ENCODE assay signal across 2 cellular contexts in the genomic region with DNA sequence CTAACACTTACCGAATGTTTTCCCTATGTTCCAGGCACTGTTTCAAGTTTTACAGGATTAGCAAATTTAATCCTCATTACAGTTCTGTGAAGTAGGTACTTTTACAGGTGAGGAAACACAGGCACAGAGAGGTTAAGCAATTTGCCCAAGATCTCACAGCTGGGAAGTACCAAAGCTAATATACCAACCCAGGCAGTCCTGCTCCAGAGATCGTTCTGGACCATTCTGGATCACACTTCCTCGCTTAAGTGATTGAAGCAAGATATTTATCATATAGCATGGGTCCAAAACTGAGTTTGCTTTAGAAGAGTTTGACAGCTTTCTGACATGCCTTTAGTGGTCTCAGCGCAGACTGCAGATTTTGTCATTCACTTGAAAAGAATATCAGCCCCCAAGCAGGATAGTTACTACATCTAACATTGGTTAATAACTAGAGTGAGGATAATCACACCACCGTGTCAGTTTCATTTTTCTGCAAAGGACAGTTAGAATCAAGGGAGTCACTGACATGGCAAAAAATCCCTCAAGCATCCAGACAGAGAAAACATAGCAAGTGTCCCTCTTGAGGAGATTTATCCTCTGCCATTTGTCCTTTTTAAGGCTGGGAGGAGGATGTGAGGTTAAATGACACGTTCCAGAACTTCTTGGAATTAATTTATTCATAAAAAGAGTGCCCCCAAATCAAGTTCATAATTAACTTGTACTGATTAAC.
TF ChIP-seq lines count a peak whose summit lies in the region.

No MANE protein-coding gene starts in this region.

TF ChIP-seq in HEK293T, 16 proteins besides CTCF, POLR2A, EP300 and RAD21:
- TF ChIP-seq, protein P1, sequence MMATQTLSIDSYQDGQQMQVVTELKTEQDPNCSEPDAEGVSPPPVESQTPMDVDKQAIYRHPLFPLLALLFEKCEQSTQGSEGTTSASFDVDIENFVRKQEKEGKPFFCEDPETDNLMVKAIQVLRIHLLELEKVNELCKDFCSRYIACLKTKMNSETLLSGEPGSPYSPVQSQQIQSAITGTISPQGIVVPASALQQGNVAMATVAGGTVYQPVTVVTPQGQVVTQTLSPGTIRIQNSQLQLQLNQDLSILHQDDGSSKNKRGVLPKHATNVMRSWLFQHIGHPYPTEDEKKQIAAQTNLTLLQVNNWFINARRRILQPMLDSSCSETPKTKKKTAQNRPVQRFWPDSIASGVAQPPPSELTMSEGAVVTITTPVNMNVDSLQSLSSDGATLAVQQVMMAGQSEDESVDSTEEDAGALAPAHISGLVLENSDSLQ (IDR thresholded peaks at IDR 0.05) = 0 out of 2 replicates have a peak, but pooled peaks have one; percentile 9
- TF ChIP-seq HDGF (IDR thresholded peaks at IDR 0.05; ENCODE audit: borderline replicate concordance) = no peak
TF ChIP-seq in HEK293T: peak in this region for 1.

TF ChIP-seq in K562, 482 proteins besides CTCF, POLR2A, EP300 and RAD21 (continued from another document and continues in another):
- TF ChIP-seq ZNF589 (CRISPR knock-in tag; IDR thresholded peaks at IDR 0.05; ENCODE audit: low read depth) (no peak), PPARD (CRISPR knock-in tag; IDR thresholded peaks at IDR 0.05) (no peak), ZNF408 (CRISPR knock-in tag; IDR thresholded peaks at IDR 0.05; ENCODE audit: low read depth) (no peak), ZBTB8A (IDR thresholded peaks at IDR 0.05; ENCODE audit: partially characterized antibody) (no peak), KAT8 (IDR thresholded peaks at IDR 0.05; ENCODE audit: low read depth) (no peak), SRSF9 (IDR thresholded peaks at IDR 0.05; ENCODE audit: borderline replicate concordance, low read depth, low read length) (no peak), ZNF644 (tag; IDR thresholded peaks at IDR 0.05; ENCODE audit: low read depth) (no peak), MTA3 (IDR thresholded peaks at IDR 0.05; ENCODE audit: borderline replicate concordance) (no peak), STAT5B (CRISPR knock-in tag; IDR thresholded peaks at IDR 0.05) (no peak), NFE2L1 (tag; IDR thresholded peaks at IDR 0.05; ENCODE audit: borderline replicate concordance, low read depth) (no peak), ZNF174 (CRISPR knock-in tag; IDR thresholded peaks at IDR 0.05) (no peak), BCOR (IDR thresholded peaks at IDR 0.05) (peak; percentile 48; the same call in 1 of the 2 replicates), MYNN (IDR thresholded peaks at IDR 0.05) (no peak), MYNN (CRISPR knock-in tag; IDR thresholded peaks at IDR 0.05) (no peak), ZNF12 (CRISPR knock-in tag; IDR thresholded peaks at IDR 0.05) (no peak), ARNT (IDR thresholded peaks at IDR 0.05) (peak in 1 of 2 experiments; percentile 98; a peak in 2 of 4 replicates), SIN3A (IDR thresholded peaks at IDR 0.05; ENCODE audit: borderline replicate concordance in 2 of 2, control insufficient read depth in 1 of 2, low read depth in 2 of 2, low read length in 2 of 2) (no peak), ZBTB17 (CRISPR knock-in tag; IDR thresholded peaks at IDR 0.05) (no peak), NR2F6 (CRISPR knock-in tag; IDR thresholded peaks at IDR 0.05) (no peak), ZNF384 (IDR thresholded peaks at IDR 0.05; ENCODE audit: low read depth, low read length) (no peak), C11orf30 (IDR thresholded peaks at IDR 0.05; ENCODE audit: low read depth) (peak; percentile 39), ZNF224 (CRISPR knock-in tag; IDR thresholded peaks at IDR 0.05) (no peak), YBX1 (IDR thresholded peaks at IDR 0.05) (no peak), BDP1 (IDR thresholded peaks at IDR 0.05; ENCODE audit: insufficient read depth, insufficient read length) (no peak), FOXA3 (CRISPR knock-in tag; conservative IDR thresholded peaks at IDR 0.05 in 1 of 2, IDR thresholded peaks at IDR 0.05 in 1 of 2) (no peak), BCL6 (CRISPR knock-in tag; IDR thresholded peaks at IDR 0.05) (no peak), TRIM24 (IDR thresholded peaks at IDR 0.05) (no peak), NRF1 (conservative IDR thresholded peaks at IDR 0.05 in 1 of 2, IDR thresholded peaks at IDR 0.05 in 1 of 2) (no peak), KDM5B (IDR thresholded peaks at IDR 0.05; ENCODE audit: insufficient replicate concordance, low read depth, low read length) (no peak), ZNF140 (CRISPR knock-in tag; IDR thresholded peaks at IDR 0.05) (no peak), ZNF57 (CRISPR knock-in tag; IDR thresholded peaks at IDR 0.05) (no peak), FOXJ3 (CRISPR knock-in tag; IDR thresholded peaks at IDR 0.05) (no peak), HDAC8 (tag; IDR thresholded peaks at IDR 0.05) (no peak), POLR3G (IDR thresholded peaks at IDR 0.05; ENCODE audit: extremely low read depth, insufficient read length, insufficient replicate concordance) (no peak), PURB (CRISPR knock-in tag; IDR thresholded peaks at IDR 0.05; ENCODE audit: low read depth) (no peak), HLTF (IDR thresholded peaks at IDR 0.05) (no peak), NFE2 (IDR thresholded peaks at IDR 0.05; ENCODE audit: low read depth) (peak; percentile 45; the same call in 1 of the 2 replicates), ZFP36 (IDR thresholded peaks at IDR 0.05; ENCODE audit: low read depth, low read length, partially characterized antibody) (peak; percentile 71), ZNF316 (IDR thresholded peaks at IDR 0.05) (peak; percentile 34; the same call in 1 of the 2 replicates), XRCC4 (IDR thresholded peaks at IDR 0.05; ENCODE audit: extremely low read depth, insufficient read depth, insufficient read length) (no peak), TEAD1 (CRISPR knock-in tag; IDR thresholded peaks at IDR 0.05) (no peak), NR2C1 (IDR thresholded peaks at IDR 0.05) (no peak), NR2C1 (tag; IDR thresholded peaks at IDR 0.05) (no peak), EGR1 (conservative IDR thresholded peaks at IDR 0.05) (no peak), RFX7 (CRISPR knock-in tag; IDR thresholded peaks at IDR 0.05) (no peak), WHSC1 (IDR thresholded peaks at IDR 0.05; ENCODE audit: low read length) (no peak), SREBF2 (CRISPR knock-in tag; IDR thresholded peaks at IDR 0.05) (no peak)
- TF ChIP-seq, protein P2, sequence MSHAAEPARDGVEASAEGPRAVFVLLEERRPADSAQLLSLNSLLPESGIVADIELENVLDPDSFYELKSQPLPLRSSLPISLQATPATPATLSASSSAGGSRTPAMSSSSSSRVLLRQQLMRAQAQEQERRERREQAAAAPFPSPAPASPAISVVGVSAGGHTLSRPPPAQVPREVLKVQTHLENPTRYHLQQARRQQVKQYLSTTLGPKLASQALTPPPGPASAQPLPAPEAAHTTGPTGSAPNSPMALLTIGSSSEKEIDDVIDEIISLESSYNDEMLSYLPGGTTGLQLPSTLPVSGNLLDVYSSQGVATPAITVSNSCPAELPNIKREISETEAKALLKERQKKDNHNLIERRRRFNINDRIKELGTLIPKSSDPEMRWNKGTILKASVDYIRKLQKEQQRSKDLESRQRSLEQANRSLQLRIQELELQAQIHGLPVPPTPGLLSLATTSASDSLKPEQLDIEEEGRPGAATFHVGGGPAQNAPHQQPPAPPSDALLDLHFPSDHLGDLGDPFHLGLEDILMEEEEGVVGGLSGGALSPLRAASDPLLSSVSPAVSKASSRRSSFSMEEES (CRISPR knock-in tag; IDR thresholded peaks at IDR 0.05) = no peak
- TF ChIP-seq, protein P3, sequence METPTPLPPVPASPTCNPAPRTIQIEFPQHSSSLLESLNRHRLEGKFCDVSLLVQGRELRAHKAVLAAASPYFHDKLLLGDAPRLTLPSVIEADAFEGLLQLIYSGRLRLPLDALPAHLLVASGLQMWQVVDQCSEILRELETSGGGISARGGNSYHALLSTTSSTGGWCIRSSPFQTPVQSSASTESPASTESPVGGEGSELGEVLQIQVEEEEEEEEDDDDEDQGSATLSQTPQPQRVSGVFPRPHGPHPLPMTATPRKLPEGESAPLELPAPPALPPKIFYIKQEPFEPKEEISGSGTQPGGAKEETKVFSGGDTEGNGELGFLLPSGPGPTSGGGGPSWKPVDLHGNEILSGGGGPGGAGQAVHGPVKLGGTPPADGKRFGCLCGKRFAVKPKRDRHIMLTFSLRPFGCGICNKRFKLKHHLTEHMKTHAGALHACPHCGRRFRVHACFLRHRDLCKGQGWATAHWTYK (CRISPR knock-in tag; IDR thresholded peaks at IDR 0.05) = no peak
- TF ChIP-seq, protein P4, sequence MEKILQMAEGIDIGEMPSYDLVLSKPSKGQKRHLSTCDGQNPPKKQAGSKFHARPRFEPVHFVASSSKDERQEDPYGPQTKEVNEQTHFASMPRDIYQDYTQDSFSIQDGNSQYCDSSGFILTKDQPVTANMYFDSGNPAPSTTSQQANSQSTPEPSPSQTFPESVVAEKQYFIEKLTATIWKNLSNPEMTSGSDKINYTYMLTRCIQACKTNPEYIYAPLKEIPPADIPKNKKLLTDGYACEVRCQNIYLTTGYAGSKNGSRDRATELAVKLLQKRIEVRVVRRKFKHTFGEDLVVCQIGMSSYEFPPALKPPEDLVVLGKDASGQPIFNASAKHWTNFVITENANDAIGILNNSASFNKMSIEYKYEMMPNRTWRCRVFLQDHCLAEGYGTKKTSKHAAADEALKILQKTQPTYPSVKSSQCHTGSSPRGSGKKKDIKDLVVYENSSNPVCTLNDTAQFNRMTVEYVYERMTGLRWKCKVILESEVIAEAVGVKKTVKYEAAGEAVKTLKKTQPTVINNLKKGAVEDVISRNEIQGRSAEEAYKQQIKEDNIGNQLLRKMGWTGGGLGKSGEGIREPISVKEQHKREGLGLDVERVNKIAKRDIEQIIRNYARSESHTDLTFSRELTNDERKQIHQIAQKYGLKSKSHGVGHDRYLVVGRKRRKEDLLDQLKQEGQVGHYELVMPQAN (IDR thresholded peaks at IDR 0.05; ENCODE audit: borderline replicate concordance) = no peak
- TF ChIP-seq, protein P5, sequence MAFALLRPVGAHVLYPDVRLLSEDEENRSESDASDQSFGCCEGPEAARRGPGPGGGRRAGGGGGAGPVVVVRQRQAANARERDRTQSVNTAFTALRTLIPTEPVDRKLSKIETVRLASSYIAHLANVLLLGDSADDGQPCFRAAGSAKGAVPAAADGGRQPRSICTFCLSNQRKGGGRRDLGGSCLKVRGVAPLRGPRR (CRISPR knock-in tag; IDR thresholded peaks at IDR 0.05) = no peak
- TF ChIP-seq, protein P6, sequence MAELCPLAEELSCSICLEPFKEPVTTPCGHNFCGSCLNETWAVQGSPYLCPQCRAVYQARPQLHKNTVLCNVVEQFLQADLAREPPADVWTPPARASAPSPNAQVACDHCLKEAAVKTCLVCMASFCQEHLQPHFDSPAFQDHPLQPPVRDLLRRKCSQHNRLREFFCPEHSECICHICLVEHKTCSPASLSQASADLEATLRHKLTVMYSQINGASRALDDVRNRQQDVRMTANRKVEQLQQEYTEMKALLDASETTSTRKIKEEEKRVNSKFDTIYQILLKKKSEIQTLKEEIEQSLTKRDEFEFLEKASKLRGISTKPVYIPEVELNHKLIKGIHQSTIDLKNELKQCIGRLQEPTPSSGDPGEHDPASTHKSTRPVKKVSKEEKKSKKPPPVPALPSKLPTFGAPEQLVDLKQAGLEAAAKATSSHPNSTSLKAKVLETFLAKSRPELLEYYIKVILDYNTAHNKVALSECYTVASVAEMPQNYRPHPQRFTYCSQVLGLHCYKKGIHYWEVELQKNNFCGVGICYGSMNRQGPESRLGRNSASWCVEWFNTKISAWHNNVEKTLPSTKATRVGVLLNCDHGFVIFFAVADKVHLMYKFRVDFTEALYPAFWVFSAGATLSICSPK (IDR thresholded peaks at IDR 0.05; ENCODE audit: borderline replicate concordance) = no peak
- TF ChIP-seq, protein P7, sequence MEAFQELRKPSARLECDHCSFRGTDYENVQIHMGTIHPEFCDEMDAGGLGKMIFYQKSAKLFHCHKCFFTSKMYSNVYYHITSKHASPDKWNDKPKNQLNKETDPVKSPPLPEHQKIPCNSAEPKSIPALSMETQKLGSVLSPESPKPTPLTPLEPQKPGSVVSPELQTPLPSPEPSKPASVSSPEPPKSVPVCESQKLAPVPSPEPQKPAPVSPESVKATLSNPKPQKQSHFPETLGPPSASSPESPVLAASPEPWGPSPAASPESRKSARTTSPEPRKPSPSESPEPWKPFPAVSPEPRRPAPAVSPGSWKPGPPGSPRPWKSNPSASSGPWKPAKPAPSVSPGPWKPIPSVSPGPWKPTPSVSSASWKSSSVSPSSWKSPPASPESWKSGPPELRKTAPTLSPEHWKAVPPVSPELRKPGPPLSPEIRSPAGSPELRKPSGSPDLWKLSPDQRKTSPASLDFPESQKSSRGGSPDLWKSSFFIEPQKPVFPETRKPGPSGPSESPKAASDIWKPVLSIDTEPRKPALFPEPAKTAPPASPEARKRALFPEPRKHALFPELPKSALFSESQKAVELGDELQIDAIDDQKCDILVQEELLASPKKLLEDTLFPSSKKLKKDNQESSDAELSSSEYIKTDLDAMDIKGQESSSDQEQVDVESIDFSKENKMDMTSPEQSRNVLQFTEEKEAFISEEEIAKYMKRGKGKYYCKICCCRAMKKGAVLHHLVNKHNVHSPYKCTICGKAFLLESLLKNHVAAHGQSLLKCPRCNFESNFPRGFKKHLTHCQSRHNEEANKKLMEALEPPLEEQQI (IDR thresholded peaks at IDR 0.05) = no peak
- TF ChIP-seq, protein P8, sequence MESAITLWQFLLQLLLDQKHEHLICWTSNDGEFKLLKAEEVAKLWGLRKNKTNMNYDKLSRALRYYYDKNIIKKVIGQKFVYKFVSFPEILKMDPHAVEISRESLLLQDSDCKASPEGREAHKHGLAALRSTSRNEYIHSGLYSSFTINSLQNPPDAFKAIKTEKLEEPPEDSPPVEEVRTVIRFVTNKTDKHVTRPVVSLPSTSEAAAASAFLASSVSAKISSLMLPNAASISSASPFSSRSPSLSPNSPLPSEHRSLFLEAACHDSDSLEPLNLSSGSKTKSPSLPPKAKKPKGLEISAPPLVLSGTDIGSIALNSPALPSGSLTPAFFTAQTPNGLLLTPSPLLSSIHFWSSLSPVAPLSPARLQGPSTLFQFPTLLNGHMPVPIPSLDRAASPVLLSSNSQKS (CRISPR knock-in tag; IDR thresholded peaks at IDR 0.05) = no peak
- TF ChIP-seq, protein P9, sequence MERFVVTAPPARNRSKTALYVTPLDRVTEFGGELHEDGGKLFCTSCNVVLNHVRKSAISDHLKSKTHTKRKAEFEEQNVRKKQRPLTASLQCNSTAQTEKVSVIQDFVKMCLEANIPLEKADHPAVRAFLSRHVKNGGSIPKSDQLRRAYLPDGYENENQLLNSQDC (CRISPR knock-in tag; IDR thresholded peaks at IDR 0.05) = no peak
- TF ChIP-seq, protein P10, sequence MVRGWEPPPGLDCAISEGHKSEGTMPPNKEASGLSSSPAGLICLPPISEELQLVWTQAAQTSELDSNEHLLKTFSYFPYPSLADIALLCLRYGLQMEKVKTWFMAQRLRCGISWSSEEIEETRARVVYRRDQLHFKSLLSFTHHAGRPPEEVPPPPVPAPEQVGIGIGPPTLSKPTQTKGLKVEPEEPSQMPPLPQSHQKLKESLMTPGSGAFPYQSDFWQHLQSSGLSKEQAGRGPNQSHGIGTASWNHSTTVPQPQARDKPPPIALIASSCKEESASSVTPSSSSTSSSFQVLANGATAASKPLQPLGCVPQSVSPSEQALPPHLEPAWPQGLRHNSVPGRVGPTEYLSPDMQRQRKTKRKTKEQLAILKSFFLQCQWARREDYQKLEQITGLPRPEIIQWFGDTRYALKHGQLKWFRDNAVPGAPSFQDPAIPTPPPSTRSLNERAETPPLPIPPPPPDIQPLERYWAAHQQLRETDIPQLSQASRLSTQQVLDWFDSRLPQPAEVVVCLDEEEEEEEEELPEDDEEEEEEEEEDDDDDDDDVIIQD (CRISPR knock-in tag; IDR thresholded peaks at IDR 0.05) = no peak
